Comparison of ENCODE assay signal across 21 cellular contexts in genomic region chr11:86948733-86949132, GRCh38. TPM values are rescaled to one million over a fixed set of nuclear protein-coding genes. Genes with fewer than 3 reads are reported as not detected.
DNase-seq lines count a peak whose midpoint lies in the region; ATAC-seq and TF ChIP-seq lines count a peak whose summit lies in the region.
"Had no signal": no experiment of that assay in that cellular context is flagged by ENCODE, and none has a peak within 500 bp of the region (broad histone marks: within the 10 kb centered on the region; RNA-seq: fewer than 3 reads in every experiment).

No MANE protein-coding gene starts in this region.

- H3K4me3 ChIP-seq in esophagus muscularis mucosa: peak overlapping the region; percentile 4 to 97 (median 16)
- peak overlapping the region in 1 of 2 donors; percentile 76 for H3K4me3 ChIP-seq in right atrium auricular region
- no peak overlapping the region for H3K4me3 ChIP-seq in uterus
- H3K4me3 ChIP-seq: GM12878 had no signal

- intact Hi-C loops in esophagus muscularis mucosa (cut with DNase I) (no loop called here), sciatic nerve (cut with DNase I) (loop anchor here (10.0 kb wide), 1 partner anchor 336 kb away; no protein-coding TSS in a partner anchor), uterus (cut with DNase I; ENCODE audit: low total_unique reads) (no loop called here)
- intact Hi-C loops in activated CD4-positive, alpha-beta memory T cell treated with anti-CD3 and anti-CD28 coated beads for 36 hours (cut with micrococcal nuclease): no loop called here

- TF ChIP-seq EP300 in esophagus muscularis mucosa (IDR thresholded peaks at IDR 0.05): no peak

- WGBS in esophagus muscularis mucosa: 76% methylated on average over 5 of the region's 5 CpGs

- no peak overlapping the region for H3K27ac Mint-ChIP-seq in activated CD4-positive, alpha-beta memory T cell treated with anti-CD3 and anti-CD28 coated beads for 36 hours
- H3K27ac Mint-ChIP-seq: activated CD4-positive, alpha-beta T cell treated with anti-CD3 and anti-CD28 coated beads, Interleukin-2, amount 10 ng/mL, durations not matched to agents 24 days and 14 days; activated T-helper 2 cell treated with anti-CD3 and anti-CD28 coated beads, Interferon-gamma antibody, Interleukin-2, Interleukin-4, amounts not matched to agents 10 μg/mL and 5 μg/mL and 100 μg/mL, durations not matched to agents 14 hours and 24 hours and 36 hours; CD8-positive, alpha-beta memory T cell; dendritic cell treated with granulocyte-macrophage colony-stimulating factor and Interleukin-4, amounts not matched to agents 40 ng/mL and 50 ng/mL, for 4 days; natural killer cell had no signal

- H3K9me3 Mint-ChIP-seq in activated CD4-positive, alpha-beta memory T cell treated with anti-CD3 and anti-CD28 coated beads for 36 hours: no peaks in the 10 kb centered on the region
- H3K9me3 Mint-ChIP-seq: activated CD4-positive, alpha-beta T cell treated with anti-CD3 and anti-CD28 coated beads, Interleukin-2, amount 10 ng/mL, durations not matched to agents 24 days and 14 days; activated T-helper 2 cell treated with anti-CD3 and anti-CD28 coated beads, Interferon-gamma antibody, Interleukin-2, Interleukin-4, amounts not matched to agents 10 μg/mL and 5 μg/mL and 100 μg/mL, durations not matched to agents 14 hours and 24 hours and 36 hours; CD8-positive, alpha-beta memory T cell; dendritic cell treated with granulocyte-macrophage colony-stimulating factor and Interleukin-4, amounts not matched to agents 40 ng/mL and 50 ng/mL, for 4 days; natural killer cell had no signal

- DNase-seq in esophagus muscularis mucosa (ENCODE audit: extremely low spot score) (no peak), right atrium auricular region (ENCODE audit: low spot score) (no peak), sciatic nerve (ENCODE audit: low spot score) (no peak), uterus (no peak), DMS153 treated with DMSO at 0.1 percent for 48 hours (lab: John Stamatoyannopoulos, UW; ENCODE audit: unreplicated experiment) (no peak)
- no peak for DNase-seq in activated CD4-positive, alpha-beta memory T cell treated with anti-CD3 and anti-CD28 coated beads for 36 hours
- DNase-seq: activated CD4-positive, alpha-beta T cell treated with anti-CD3 and anti-CD28 coated beads, Interleukin-2, amount 10 ng/mL, durations not matched to agents 24 days and 14 days; CD8-positive, alpha-beta memory T cell; foreskin keratinocyte; islet precursor cell; KBM-7; natural killer cell; NCI-H1694; OCI-M1; SHP77 treated with DMSO at 0.1 percent for 48 hours; stimulated activated CD4-positive, alpha-beta T cell treated with anti-CD3 and anti-CD28 coated beads, Interleukin-4, amount 100 ng/mL, for 24 hours; T-helper 1 cell had no signal

- peak; percentile 42 for ATAC-seq in sciatic nerve
- ATAC-seq in HG02798 (IDR thresholded peaks at IDR 0.05; ENCODE audit: poor library complexity, unreplicated experiment): no peak
- ATAC-seq: foreskin keratinocyte, GM12878, natural killer cell had no signal

- H3K4me1 ChIP-seq in esophagus muscularis mucosa (peaks cover 64 to 94% (median 89%) of the 10 kb centered on the region in 4 donors), right atrium auricular region (peaks cover 0 to 73% of the 10 kb centered on the region in 2 donors), uterus (peaks cover 0 to 5% of the 10 kb centered on the region in 2 donors)

- peaks cover 0 to 54% (median 13%) of the 10 kb centered on the region in 4 donors for H3K36me3 ChIP-seq in esophagus muscularis mucosa
- H3K36me3 ChIP-seq in right atrium auricular region: peaks cover 44% of the 10 kb centered on the region
- no peaks in the 10 kb centered on the region for H3K36me3 ChIP-seq in uterus

- no peak overlapping the region for H3K4me3 Mint-ChIP-seq in activated CD4-positive, alpha-beta memory T cell treated with anti-CD3 and anti-CD28 coated beads for 36 hours
- H3K4me3 Mint-ChIP-seq: activated CD4-positive, alpha-beta T cell treated with anti-CD3 and anti-CD28 coated beads, Interleukin-2, amount 10 ng/mL, durations not matched to agents 24 days and 14 days; CD8-positive, alpha-beta memory T cell; dendritic cell treated with granulocyte-macrophage colony-stimulating factor and Interleukin-4, amounts not matched to agents 40 ng/mL and 50 ng/mL, for 4 days; natural killer cell had no signal

- H3K27me3 ChIP-seq in esophagus muscularis mucosa (no peaks in the 10 kb centered on the region), right atrium auricular region (no peaks in the 10 kb centered on the region), uterus (no peaks in the 10 kb centered on the region)
- H3K27me3 ChIP-seq: foreskin keratinocyte had no signal

- peaks cover 5% of the 10 kb centered on the region for H3K27me3 Mint-ChIP-seq in activated CD4-positive, alpha-beta memory T cell treated with anti-CD3 and anti-CD28 coated beads for 36 hours

- H3K27ac ChIP-seq in esophagus muscularis mucosa (replicated peaks in 1 of 4) (peak overlapping the region; percentile 14 to 94 (median 60)), right atrium auricular region (peak overlapping the region; percentile 44 to 51), uterus (peak overlapping the region; percentile 6 to 55)
- H3K27ac ChIP-seq: foreskin keratinocyte had no signal

- POLR2A ChIA-PET in activated CD4-positive, alpha-beta memory T cell treated with anti-CD3 and anti-CD28 coated beads for 36 hours (lab: Charles Lee): no interaction called here

- no peaks in the 10 kb centered on the region for H3K9me3 ChIP-seq in esophagus muscularis mucosa
- no peaks in the 10 kb centered on the region for H3K9me3 ChIP-seq in right atrium auricular region
- no peaks in the 10 kb centered on the region for H3K9me3 ChIP-seq in uterus

- H3K4me1 Mint-ChIP-seq in activated CD4-positive, alpha-beta memory T cell treated with anti-CD3 and anti-CD28 coated beads for 36 hours (ENCODE audit: low read depth): no peaks in the 10 kb centered on the region
- H3K4me1 Mint-ChIP-seq: activated CD4-positive, alpha-beta T cell treated with anti-CD3 and anti-CD28 coated beads, Interleukin-2, amount 10 ng/mL, durations not matched to agents 24 days and 14 days; CD8-positive, alpha-beta memory T cell; natural killer cell had no signal

- no peaks in the 10 kb centered on the region for H3K36me3 Mint-ChIP-seq in activated CD4-positive, alpha-beta memory T cell treated with anti-CD3 and anti-CD28 coated beads for 36 hours
- H3K36me3 Mint-ChIP-seq: CD8-positive, alpha-beta memory T cell; natural killer cell had no signal

- CTCF ChIA-PET in activated CD4-positive, alpha-beta memory T cell treated with anti-CD3 and anti-CD28 coated beads for 36 hours (lab: Charles Lee): no interaction called here

- TF ChIP-seq CTCF in esophagus muscularis mucosa (IDR thresholded peaks at IDR 0.05) (no peak), right atrium auricular region (IDR thresholded peaks at IDR 0.05) (no peak), uterus (IDR thresholded peaks at IDR 0.05) (no peak)

- no peak for TF ChIP-seq POLR2A in esophagus muscularis mucosa (IDR thresholded peaks at IDR 0.05; ENCODE audit: low read depth)
- no peak for TF ChIP-seq POLR2A in uterus (IDR thresholded peaks at IDR 0.05)

RNA-seq across cellular contexts. Expression of gene FZD4, which starts 6.5 kb away (rescaled TPM):
- total RNA-seq in esophagus muscularis mucosa (10 to 100 TPM; 23.7 to 42.3 (median 31.8) TPM), right atrium auricular region (10 to 100 TPM; 22.6 to 32.5 TPM), sciatic nerve (40.7 TPM), uterus (10 to 100 TPM; 47.4 to 77.6 (median 49.4) TPM)
- total RNA-seq in activated CD4-positive, alpha-beta memory T cell treated with anti-CD3 and anti-CD28 coated beads for 36 hours: under 1 TPM; 0.33 to 0.36 TPM
- total RNA-seq: activated CD4-positive, alpha-beta T cell treated with anti-CD3 and anti-CD28 coated beads, Interleukin-2, amount 10 ng/mL, durations not matched to agents 24 days and 14 days had no signal

Comparison
In these comparisons a context has a peak if more than half of its experiments do, and no peak if none do; other contexts are left out.
1. H3K4me3 ChIP-seq: peak in esophagus muscularis mucosa (4 of 4); none in uterus (0 of 2).
2. RNA of gene FZD4, which starts 6.5 kb away (total RNA-seq): 47.4 to 77.6 TPM in uterus, 40.7 TPM in sciatic nerve (single experiment), 23.7 to 42.3 TPM in esophagus muscularis mucosa and 22.6 to 32.5 TPM in right atrium auricular region; 0.33 to 0.36 TPM in activated CD4-positive, alpha-beta memory T cell treated with anti-CD3 and anti-CD28 coated beads for 36 hours; every median in the first group is over 10 times any median in the second.
3. Peak in every context shown above with its lines, with median percentiles within 50 percentile points of each other: H3K27ac ChIP-seq.